In genomic region chr3:38276917-38277630, GRCh38 we compare ENCODE assay signal across 33 cellular contexts. TPM values are rescaled to one million over a fixed set of nuclear protein-coding genes. Genes with fewer than 3 reads are reported as not detected.
"Had no signal": no experiment of that assay in that cellular context is flagged by ENCODE, and none has a peak within 500 bp of the region (broad histone marks: within the 10 kb centered on the region; RNA-seq: fewer than 3 reads in every experiment).

No MANE protein-coding gene starts in this region.

- H3K27me3 Mint-ChIP-seq: activated CD4-positive, alpha-beta memory T cell treated with anti-CD3 and anti-CD28 coated beads, Interleukin-2, amount 10 ng/mL, durations not matched to agents 7 days and 5 days; activated naive CD8-positive, alpha-beta T cell; activated naive CD8-positive, alpha-beta T cell treated with anti-CD3 and anti-CD28 coated beads, Interleukin-2, amount 50 U/mL, for 24 hours; activated T-cell treated with anti-CD3 and anti-CD28 coated beads, Interleukin-2, amount 50 U/mL, for 24 hours; brain had no signal

- ATAC-seq: activated naive CD8-positive, alpha-beta T cell treated with anti-CD3 and anti-CD28 coated beads, Interleukin-2, amount 50 U/mL, for 24 hours had no signal

- H3K4me1 Mint-ChIP-seq: activated CD4-positive, alpha-beta memory T cell treated with anti-CD3 and anti-CD28 coated beads, Interleukin-2, amount 10 ng/mL, durations not matched to agents 7 days and 5 days; activated naive CD8-positive, alpha-beta T cell treated with anti-CD3 and anti-CD28 coated beads, Interleukin-2, amount 50 U/mL, for 24 hours had no signal

- H3K9me3 ChIP-seq: MG63 had no signal

- H3K4me3 ChIP-seq: MG63, PC-9 had no signal

- H3K9me3 Mint-ChIP-seq: activated CD4-positive, alpha-beta memory T cell treated with anti-CD3 and anti-CD28 coated beads, Interleukin-2, amount 10 ng/mL, durations not matched to agents 7 days and 5 days; activated naive CD4-positive, alpha-beta T cell treated with anti-CD3 and anti-CD28 coated beads for 36 hours; activated naive CD8-positive, alpha-beta T cell treated with anti-CD3 and anti-CD28 coated beads, Interleukin-2, amount 50 U/mL, for 24 hours; activated T-cell treated with anti-CD3 and anti-CD28 coated beads, Interleukin-2, amount 50 U/mL, for 24 hours; activated T-helper 2 cell treated with anti-CD3 and anti-CD28 coated beads, Interferon-gamma antibody, Interleukin-2, Interleukin-4, amounts not matched to agents 10 μg/mL and 5 μg/mL and 100 μg/mL, durations not matched to agents 14 hours and 24 hours and 36 hours had no signal

- H3K27me3 ChIP-seq: MG63 had no signal

- H3K4me3 Mint-ChIP-seq: activated CD4-positive, alpha-beta memory T cell treated with anti-CD3 and anti-CD28 coated beads, Interleukin-2, amount 10 ng/mL, durations not matched to agents 7 days and 5 days; activated naive CD4-positive, alpha-beta T cell treated with anti-CD3 and anti-CD28 coated beads for 36 hours; activated naive CD8-positive, alpha-beta T cell; activated naive CD8-positive, alpha-beta T cell treated with anti-CD3 and anti-CD28 coated beads, Interleukin-2, amount 50 U/mL, for 24 hours; activated T-cell treated with anti-CD3 and anti-CD28 coated beads, Interleukin-2, amount 50 U/mL, for 24 hours; brain had no signal

- H2AFZ ChIP-seq: PC-9 had no signal

- H3K4me2 ChIP-seq: PC-9 had no signal

- H3K27ac Mint-ChIP-seq: activated CD4-positive, alpha-beta memory T cell treated with anti-CD3 and anti-CD28 coated beads, Interleukin-2, amount 10 ng/mL, durations not matched to agents 7 days and 5 days; activated naive CD4-positive, alpha-beta T cell treated with anti-CD3 and anti-CD28 coated beads for 36 hours; activated naive CD8-positive, alpha-beta T cell; activated naive CD8-positive, alpha-beta T cell treated with anti-CD3 and anti-CD28 coated beads, Interleukin-2, amount 50 U/mL, for 24 hours; activated T-cell treated with anti-CD3 and anti-CD28 coated beads, Interleukin-2, amount 50 U/mL, for 24 hours; activated T-helper 2 cell treated with anti-CD3 and anti-CD28 coated beads, Interferon-gamma antibody, Interleukin-2, Interleukin-4, amounts not matched to agents 10 μg/mL and 5 μg/mL and 100 μg/mL, durations not matched to agents 14 hours and 24 hours and 36 hours; brain had no signal

- H3K36me3 ChIP-seq: MG63, WERI-Rb-1 had no signal

- H3K27ac ChIP-seq: PC-9, RWPE1, WERI-Rb-1 had no signal

- DNase-seq: activated CD4-positive, alpha-beta memory T cell treated with anti-CD3 and anti-CD28 coated beads, Interleukin-2, amount 10 ng/mL, durations not matched to agents 7 days and 5 days; activated CD4-positive, alpha-beta T cell treated with anti-CD3 and anti-CD28 coated beads for 1 hour; activated CD4-positive, alpha-beta T cell treated with anti-CD3 and anti-CD28 coated beads for 48 hours; activated CD4-positive, CD25-positive, alpha-beta regulatory T cell; activated gamma-delta T cell; activated naive CD4-positive, alpha-beta T cell treated with anti-CD3 and anti-CD28 coated beads for 36 hours; activated naive CD8-positive, alpha-beta T cell treated with anti-CD3 and anti-CD28 coated beads, Interleukin-2, amount 50 U/mL, for 24 hours; activated T-cell treated with anti-CD3 and anti-CD28 coated beads, Interleukin-2, amount 50 U/mL, for 24 hours; anterior cingulate cortex; caudate nucleus; cerebellar nuclear complex; Kasumi-1; KG1; MG63; NCI-H1048; NCI-H1436 treated with DMSO at 0.1 percent for 48 hours; NCI-H1694 treated with DMSO at 0.1 percent for 48 hours; NCI-H2029; NCI-H345; NCI-H524 treated with DMSO at 0.1 percent for 48 hours; NK-92 treated with Interleukin-12 subunit alpha and Interleukin-12 subunit beta, amount 100 ng/mL, for 24 hours; PC-9; SW 1271; T-helper 1 cell; T1000; WERI-Rb-1 had no signal

RNA-seq across cellular contexts. Expression of gene SLC22A14, which starts 5.0 kb away (rescaled TPM):
- total RNA-seq: activated CD4-positive, alpha-beta memory T cell treated with anti-CD3 and anti-CD28 coated beads, Interleukin-2, amount 10 ng/mL, durations not matched to agents 7 days and 5 days; activated naive CD4-positive, alpha-beta T cell treated with anti-CD3 and anti-CD28 coated beads for 36 hours; activated T-helper 2 cell treated with anti-CD3 and anti-CD28 coated beads, Interferon-gamma antibody, Interleukin-2, Interleukin-4, amounts not matched to agents 10 μg/mL and 5 μg/mL and 100 μg/mL, durations not matched to agents 14 hours and 24 hours and 36 hours; OCI-LY7; PC-9; Right ventricle myocardium inferior; T-helper 2 cell treated with Interferon-gamma antibody and Interleukin-4, amounts not matched to agents 100 ng/mL and 5 ng/mL, for 36 hours had no signal

RNA-seq across cellular contexts. Expression of gene SLC22A13, which starts 11.5 kb away (rescaled TPM):
- total RNA-seq: activated naive CD4-positive, alpha-beta T cell treated with anti-CD3 and anti-CD28 coated beads for 36 hours; Right ventricle myocardium inferior had no signal
